21 cellular contexts compared by ENCODE assay signal in the genomic region with DNA sequence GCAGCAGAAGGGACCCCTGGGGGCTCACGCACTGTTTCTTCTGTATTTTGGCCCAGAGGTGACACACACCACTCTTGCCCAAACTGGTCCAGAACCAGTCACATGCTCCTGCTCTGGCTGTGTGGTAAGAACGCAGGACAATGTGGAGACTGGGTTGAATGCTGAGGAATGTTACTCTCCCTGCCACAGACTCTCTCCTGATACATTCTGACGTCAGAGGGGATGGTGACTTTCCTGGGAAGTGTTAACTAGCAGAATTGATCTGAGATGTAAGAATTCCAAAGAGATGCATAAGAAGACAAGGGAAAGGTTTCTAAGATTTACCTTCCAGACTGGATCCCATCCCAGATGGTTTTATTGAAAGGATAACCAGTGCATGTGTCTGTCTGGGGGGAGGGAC.
DNase-seq lines count a peak whose midpoint lies in the region; ATAC-seq and TF ChIP-seq lines count a peak whose summit lies in the region.
"Had no signal": no experiment of that assay in that cellular context is flagged by ENCODE, and none has a peak within 500 bp of the region (broad histone marks: within the 10 kb centered on the region; RNA-seq: fewer than 3 reads in every experiment).

No MANE protein-coding gene starts in this region.

- no peak for TF ChIP-seq RAD21 in SK-N-SH (IDR thresholded peaks at IDR 0.05; ENCODE audit: low read length)

- WGBS in SK-N-SH (ENCODE audit: low lambda C conversion rate) = 34% methylated on average over 3 of the region's 3 CpGs

- no peak overlapping the region for H3K4me2 ChIP-seq in SK-N-SH
- no peak overlapping the region for H3K4me2 ChIP-seq in osteoblast (ENCODE audit: insufficient read depth, low read length)

- H3K36me3 ChIP-seq in SK-N-SH (replicated peaks in 1 of 2; ENCODE audit: control insufficient read depth in 1 of 2, insufficient read depth in 2 of 2, low read length in 1 of 2) (no peaks in the 10 kb centered on the region), osteoblast (ENCODE audit: insufficient read depth, low read length) (no peaks in the 10 kb centered on the region)
- H3K36me3 ChIP-seq: gastrocnemius medialis, MG63, WERI-Rb-1 had no signal

- TF ChIP-seq CTCF in SK-N-SH (IDR thresholded peaks at IDR 0.05) (no peak), fibroblast of mammary gland (conservative IDR thresholded peaks at IDR 0.05; ENCODE audit: control insufficient read depth, insufficient read depth, low read depth, low read length) (no peak), osteoblast (IDR thresholded peaks at IDR 0.05; ENCODE audit: extremely low read depth, low read depth, low read length) (no peak)

- no peaks in the 10 kb centered on the region for H3K9me2 ChIP-seq in SK-N-SH

- POLR2A ChIA-PET in SK-N-SH (lab: Yijun Ruan, JAX) = no interaction called here

- H3K4me3 ChIP-seq in SK-N-SH (ENCODE audit: low read depth in 2 of 2, low read length in 1 of 2) = no peak overlapping the region
- no peak overlapping the region for H3K4me3 ChIP-seq in fibroblast of mammary gland (ENCODE audit: control insufficient read depth, low read depth, low read length)
- no peak overlapping the region for H3K4me3 ChIP-seq in osteoblast (ENCODE audit: insufficient read depth, low read length)
- H3K4me3 ChIP-seq: gastrocnemius medialis, MG63 had no signal

- no peak for TF ChIP-seq EP300 in SK-N-SH (IDR thresholded peaks at IDR 0.05; ENCODE audit: borderline replicate concordance in 1 of 2, low read depth in 1 of 2, low read length in 1 of 2)

- CTCF ChIA-PET in SK-N-SH (lab: Yijun Ruan, JAX) = no interaction called here

- ATAC-seq in HG03460 (IDR thresholded peaks at IDR 0.05; ENCODE audit: unreplicated experiment) = no peak
- ATAC-seq: activated T-cell treated with anti-CD3 and anti-CD28 coated beads, Interleukin-2, amount 50 U/mL, for 4 hours; gastrocnemius medialis; Right ventricle myocardium inferior had no signal

- H3K27ac ChIP-seq in SK-N-SH (ENCODE audit: low read depth in 2 of 2, low read length in 1 of 2) = no peak overlapping the region
- H3K27ac ChIP-seq in osteoblast (ENCODE audit: low read depth, low read length) = peak overlapping the region; percentile 66
- H3K27ac ChIP-seq: gastrocnemius medialis, WERI-Rb-1 had no signal

- no peaks in the 10 kb centered on the region for H3K9me3 ChIP-seq in SK-N-SH
- H3K9me3 ChIP-seq in osteoblast (ENCODE audit: low read depth, low read length) = peaks cover 3% of the 10 kb centered on the region
- H3K9me3 ChIP-seq: gastrocnemius medialis had no signal

- no peak overlapping the region for H3K9ac ChIP-seq in SK-N-SH

- H3K79me2 ChIP-seq in SK-N-SH (ENCODE audit: insufficient read depth) (no peaks in the 10 kb centered on the region), osteoblast (ENCODE audit: insufficient read depth, low read length) (no peaks in the 10 kb centered on the region)

- H4K20me1 ChIP-seq in SK-N-SH (ENCODE audit: insufficient read depth) (no peaks in the 10 kb centered on the region), osteoblast (ENCODE audit: insufficient read depth, low read length) (no peaks in the 10 kb centered on the region)

- H3K27me3 ChIP-seq in SK-N-SH (ENCODE audit: insufficient read depth) = no peaks in the 10 kb centered on the region
- no peaks in the 10 kb centered on the region for H3K27me3 ChIP-seq in osteoblast (ENCODE audit: insufficient read depth, low read length)
- H3K27me3 ChIP-seq: MG63 had no signal

- peak; percentile 90 for DNase-seq in EH (ENCODE audit: low read depth)
- DNase-seq in SK-N-SH = no peak
- DNase-seq in fibroblast of mammary gland (ENCODE audit: low read depth) = peak; percentile 65
- DNase-seq in osteoblast (ENCODE audit: insufficient read length, low spot score, missing footprints) = peak; percentile 95
- no peak for DNase-seq in COR-L47 (lab: John Stamatoyannopoulos, UW)
- DNase-seq in effector CD4-positive, alpha-beta T cell = no peak
- DNase-seq: activated CD4-positive, alpha-beta memory T cell treated with anti-CD3 and anti-CD28 coated beads, Interleukin-2, amount 10 ng/mL, durations not matched to agents 7 days and 5 days; activated T-cell treated with anti-CD3 and anti-CD28 coated beads, Interleukin-2, amount 50 U/mL, for 4 hours; C1 segment of cervical spinal cord; DMS53; effector CD8-positive, alpha-beta T cell; gastrocnemius medialis; MG63; NCI-H1694 treated with DMSO at 0.1 percent for 48 hours; small intestine; stimulated activated CD4-positive, alpha-beta T cell treated with anti-CD3 and anti-CD28 coated beads, Interleukin-4, amount 100 ng/mL, for 24 hours; substantia nigra; T-helper 1 cell; WERI-Rb-1 had no signal

- no peaks in the 10 kb centered on the region for H3F3A ChIP-seq in SK-N-SH (replicated peaks; ENCODE audit: insufficient read depth)

- H3K4me1 ChIP-seq in SK-N-SH (ENCODE audit: control insufficient read depth in 1 of 2, insufficient read depth in 2 of 2, low read depth in 1 of 2, low read length in 1 of 2) (peaks cover 0 to 21% of the 10 kb centered on the region in 2 experiments; a peak in 1 of 4 replicates), osteoblast (ENCODE audit: insufficient read depth, low read length) (peaks cover 4% of the 10 kb centered on the region)

- no peak overlapping the region for H2AFZ ChIP-seq in SK-N-SH (ENCODE audit: low read depth)
- H2AFZ ChIP-seq in osteoblast (ENCODE audit: low read length) = no peak overlapping the region

TF ChIP-seq in SK-N-SH, 30 proteins besides CTCF, POLR2A, EP300 and RAD21:
- TF ChIP-seq, protein P1, sequence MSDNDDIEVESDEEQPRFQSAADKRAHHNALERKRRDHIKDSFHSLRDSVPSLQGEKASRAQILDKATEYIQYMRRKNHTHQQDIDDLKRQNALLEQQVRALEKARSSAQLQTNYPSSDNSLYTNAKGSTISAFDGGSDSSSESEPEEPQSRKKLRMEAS (IDR thresholded peaks at IDR 0.05; ENCODE audit: low read depth) = 0 out of 2 replicates have a peak, but pooled peaks have one; percentile 18
- no peak for TF ChIP-seq PBX3 (IDR thresholded peaks at IDR 0.05)
TF ChIP-seq in SK-N-SH: peak in this region for 1.

Comparison
In these comparisons a context has a peak if more than half of its experiments do, and no peak if none do; other contexts are left out.
1. DNase-seq: peak in EH (single experiment), fibroblast of mammary gland (single experiment) and osteoblast (single experiment); none in SK-N-SH (single experiment), COR-L47 (single experiment) and effector CD4-positive, alpha-beta T cell (single experiment).